ENCODE assay signal across 8 cellular contexts in the genomic region with DNA sequence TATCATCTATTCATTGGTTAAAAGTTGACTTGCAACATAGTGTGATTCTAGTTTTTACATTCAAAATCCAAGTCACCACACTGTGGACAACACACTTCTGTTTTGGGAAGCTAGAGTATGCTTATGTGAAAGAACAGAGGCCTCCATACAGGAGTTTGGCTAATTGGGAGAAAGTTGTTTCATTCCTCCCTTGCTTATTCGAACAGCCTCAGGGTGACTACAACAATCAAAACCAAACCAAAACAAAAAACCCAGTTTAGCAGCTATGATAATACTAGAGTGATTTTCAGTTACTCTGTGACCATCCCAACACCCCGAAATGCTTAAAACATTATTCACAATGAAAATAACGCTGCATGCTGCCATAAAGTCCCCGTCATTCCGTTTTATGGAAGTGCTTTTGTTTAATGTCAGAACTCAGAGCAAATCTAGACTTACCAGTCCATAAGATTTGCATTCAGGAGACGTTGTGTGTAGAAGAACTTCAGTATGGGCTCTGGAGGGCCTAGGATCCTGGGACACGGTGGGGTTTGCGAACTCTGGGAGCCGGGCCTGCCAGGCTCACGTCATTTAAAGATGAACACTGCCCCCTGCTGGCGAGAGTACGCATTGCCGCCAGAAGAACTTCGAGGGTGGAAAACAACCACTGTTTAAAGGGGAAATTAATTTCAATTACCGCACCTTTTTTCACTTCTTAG.
DNase-seq lines count a peak whose midpoint lies in the region; ATAC-seq, FAIRE-seq and TF ChIP-seq lines count a peak whose summit lies in the region.

No MANE protein-coding gene starts in this region.

- TF ChIP-seq POLR2A in A549 (IDR thresholded peaks at IDR 0.05; ENCODE audit: low read length): no peak
- TF ChIP-seq POLR2A in adrenal gland (IDR thresholded peaks at IDR 0.05): no peak

- intact Hi-C loops in adrenal gland (cut with DNase I): no loop called here
- intact Hi-C loops in left ventricle myocardium inferior (cut with micrococcal nuclease): loop anchor here (10.0 kb wide), 1 partner anchor 1415 kb away; no protein-coding TSS in a partner anchor

- no peaks in the 10 kb centered on the region for H3K9me3 ChIP-seq in A549
- H3K9me3 ChIP-seq in adrenal gland (replicated peaks in 1 of 3): no peaks in the 10 kb centered on the region
- no peaks in the 10 kb centered on the region for H3K9me3 ChIP-seq in left ventricle myocardium inferior (replicated peaks)

- no peak for TF ChIP-seq EP300 in A549 (IDR thresholded peaks at IDR 0.05)

- POLR2A ChIA-PET in A549 (lab: Yijun Ruan, JAX): no interaction called here

- H3K27ac ChIP-seq in A549 (peak overlapping the region; percentile 36 to 61; a peak in 3 of 6 replicates), adrenal gland (peak overlapping the region in 1 of 5 donors; percentile 53), left ventricle myocardium inferior (replicated peaks) (no peak overlapping the region)

- WGBS in A549 (ENCODE audit: missing lambda C conversion rate): 30% methylated on average over 15 of the region's 15 CpGs
- WGBS in adrenal gland, 4 donors: 30 to 33% (median 32%) methylated on average over 15 of the region's 15 CpGs

- no peaks in the 10 kb centered on the region for H3K36me3 ChIP-seq in adrenal gland (replicated peaks in 1 of 2)
- no peaks in the 10 kb centered on the region for H3K36me3 ChIP-seq in left ventricle myocardium inferior

- no peak for FAIRE-seq in A549 (lab: Jason Lieb, UNC)

- H3K27me3 ChIP-seq in adrenal gland: no peaks in the 10 kb centered on the region
- H3K27me3 ChIP-seq in left ventricle myocardium inferior (ENCODE audit: low read depth): peaks cover 40% of the 10 kb centered on the region

- peak; percentile 88 for TF ChIP-seq CTCF in A549 (IDR thresholded peaks at IDR 0.05)
- peak; percentile 88 for TF ChIP-seq CTCF in GM13976 (IDR thresholded peaks at IDR 0.05; ENCODE audit: borderline replicate concordance, control extremely low read depth, extremely low read depth, insufficient read depth, missing control alignments)
- TF ChIP-seq CTCF in adrenal gland (IDR thresholded peaks at IDR 0.05): peak; percentile 78 to 95 (median 86)
- TF ChIP-seq CTCF in left ventricle myocardium inferior (IDR thresholded peaks at IDR 0.05; ENCODE audit: borderline replicate concordance): peak; percentile 90
- TF ChIP-seq CTCF in retinal pigment epithelial cell (conservative IDR thresholded peaks at IDR 0.05; ENCODE audit: low read depth, low read length): peak; percentile 89

- CTCF ChIA-PET in A549 (lab: Yijun Ruan, JAX): interaction anchor here (0.7 to 4.5 kb wide), 48 partner anchors 8 to 1430 kb away, joined by 3 to 74 read pairs (median 4); no protein-coding TSS in a partner anchor

- peak; percentile 92 for TF ChIP-seq RAD21 in A549 (conservative IDR thresholded peaks at IDR 0.05 in 1 of 2, IDR thresholded peaks at IDR 0.05 in 1 of 2)

- H3K4me3 ChIP-seq in A549 (no peak overlapping the region), adrenal gland (peak overlapping the region in 1 of 4 donors; percentile 19), left ventricle myocardium inferior (peak overlapping the region; percentile 0), retinal pigment epithelial cell (ENCODE audit: low read length) (no peak overlapping the region)

- ATAC-seq in A549: peak; percentile 58 to 88; a peak in 4 of 6 replicates

- peak; percentile 28 to 65 for DNase-seq in A549 (ENCODE audit: low read depth in 1 of 2, low spot score in 1 of 2)
- peak; percentile 47 for DNase-seq in GM13976 (ENCODE audit: low spot score)
- DNase-seq in HuH-7.5 (ENCODE audit: low spot score): peak; percentile 28
- peak; percentile 63 for DNase-seq in SKM-1 treated with dmso at 0.1 percent for 144 hours (lab: John Stamatoyannopoulos, UW; ENCODE audit: unreplicated experiment)
- peak; percentile 55 to 87 (median 73) for DNase-seq in adrenal gland
- peak; percentile 56 for DNase-seq in left ventricle myocardium inferior
- no peak for DNase-seq in retinal pigment epithelial cell (ENCODE audit: low read depth)
- no peak for DNase-seq in NCI-H187 treated with DMSO at 0.1 percent for 48 hours (lab: John Stamatoyannopoulos, UW)

- in situ Hi-C loops in GM13976 (cut with MboI; ENCODE audit: low sequenced_read_pairs, unreplicated experiment): loop anchor here (25.0 kb wide), 2 partner anchors 252 to 1427 kb away; no protein-coding TSS in a partner anchor

- peak overlapping the region; percentile 55 for H3K4me2 ChIP-seq in A549

- peaks cover 22% of the 10 kb centered on the region for H3K4me1 ChIP-seq in A549
- H3K4me1 ChIP-seq in adrenal gland (replicated peaks in 1 of 2): peaks cover 0 to 20% of the 10 kb centered on the region in 2 donors
- H3K4me1 ChIP-seq in left ventricle myocardium inferior: peaks cover 5% of the 10 kb centered on the region

TF ChIP-seq in A549, 52 proteins besides CTCF, POLR2A, EP300 and RAD21:
- TF ChIP-seq HOXA7 (CRISPR knock-in tag; IDR thresholded peaks at IDR 0.05) (no peak), SMC3 (IDR thresholded peaks at IDR 0.05) (peak; percentile 88)

Comparison
In these comparisons a context has a peak if more than half of its experiments do, and no peak if none do; other contexts are left out.
1. DNase-seq: peak in A549 (2 of 2), GM13976 (single experiment), HuH-7.5 (single experiment), SKM-1 treated with dmso at 0.1 percent for 144 hours (single experiment), adrenal gland (7 of 7) and left ventricle myocardium inferior (single experiment); none in retinal pigment epithelial cell (single experiment) and NCI-H187 treated with DMSO at 0.1 percent for 48 hours (single experiment).
2. Peak in every context shown above with its lines, with median percentiles within 50 percentile points of each other: CTCF ChIP-seq.